Comparison of ENCODE assay signal across 18 cellular contexts in genomic region chr7:86708334-86708733, GRCh38.
DNase-seq lines count a peak whose midpoint lies in the region; ATAC-seq lines count a peak whose summit lies in the region.
"Had no signal": no experiment of that assay in that cellular context is flagged by ENCODE, and none has a peak within 500 bp of the region (broad histone marks: within the 10 kb centered on the region; RNA-seq: fewer than 3 reads in every experiment).

No MANE protein-coding gene starts in this region.

- no peaks in the 10 kb centered on the region for H3K4me1 Mint-ChIP-seq in stimulated activated memory B cell treated with anti-CD40 and anti-IgM and Interleukin-4, amounts not matched to agents 10 μg/mL and 1 μg/mL and 100 μg/mL, for 72 hours
- H3K4me1 Mint-ChIP-seq: activated CD8-positive, alpha-beta memory T cell treated with anti-CD3 and anti-CD28 coated beads, Interleukin-2, amount 10 ng/mL, durations not matched to agents 7 days and 5 days; immature natural killer cell had no signal

- H3K9me3 Mint-ChIP-seq in stimulated activated memory B cell treated with anti-CD40 and anti-IgM and Interleukin-4, amounts not matched to agents 10 μg/mL and 1 μg/mL and 100 μg/mL, for 72 hours = no peaks in the 10 kb centered on the region
- H3K9me3 Mint-ChIP-seq: T-helper 2 cell treated with Interferon-gamma antibody and Interleukin-4, amounts not matched to agents 5 μg/mL and 100 μg/mL, for 36 hours had no signal

- H3K27ac Mint-ChIP-seq in stimulated activated memory B cell treated with anti-CD40 and anti-IgM and Interleukin-4, amounts not matched to agents 10 μg/mL and 1 μg/mL and 100 μg/mL, for 72 hours = no peak overlapping the region
- H3K27ac Mint-ChIP-seq: activated CD8-positive, alpha-beta memory T cell treated with anti-CD3 and anti-CD28 coated beads, Interleukin-2, amount 10 ng/mL, durations not matched to agents 7 days and 5 days; immature natural killer cell; progenitor cell of endocrine pancreas; T-helper 2 cell treated with Interferon-gamma antibody and Interleukin-4, amounts not matched to agents 5 μg/mL and 100 μg/mL, for 36 hours had no signal

- in situ Hi-C loops in G401 (cut with HindIII; ENCODE audit: low sequenced_read_pairs) = no loop called here

- H3K4me3 Mint-ChIP-seq in stimulated activated memory B cell treated with anti-CD40 and anti-IgM and Interleukin-4, amounts not matched to agents 10 μg/mL and 1 μg/mL and 100 μg/mL, for 72 hours = no peak overlapping the region
- H3K4me3 Mint-ChIP-seq: activated CD8-positive, alpha-beta memory T cell treated with anti-CD3 and anti-CD28 coated beads, Interleukin-2, amount 10 ng/mL, durations not matched to agents 7 days and 5 days; immature natural killer cell; T-helper 2 cell treated with Interferon-gamma antibody and Interleukin-4, amounts not matched to agents 5 μg/mL and 100 μg/mL, for 36 hours had no signal

- no peak for ATAC-seq in HG02852 (IDR thresholded peaks at IDR 0.05; ENCODE audit: unreplicated experiment)
- no peak for ATAC-seq in stimulated activated memory B cell treated with anti-CD40 and anti-IgM and Interleukin-4, amounts not matched to agents 10 μg/mL and 1 μg/mL and 100 μg/mL, for 72 hours
- ATAC-seq: activated CD8-positive, alpha-beta memory T cell treated with anti-CD3 and anti-CD28 coated beads, Interleukin-2, amount 10 ng/mL, durations not matched to agents 7 days and 5 days; lower lobe of right lung had no signal

- H3K27me3 Mint-ChIP-seq in stimulated activated memory B cell treated with anti-CD40 and anti-IgM and Interleukin-4, amounts not matched to agents 10 μg/mL and 1 μg/mL and 100 μg/mL, for 72 hours = no peaks in the 10 kb centered on the region
- H3K27me3 Mint-ChIP-seq: activated CD8-positive, alpha-beta memory T cell treated with anti-CD3 and anti-CD28 coated beads, Interleukin-2, amount 10 ng/mL, durations not matched to agents 7 days and 5 days; progenitor cell of endocrine pancreas had no signal

- no peaks in the 10 kb centered on the region for H3K36me3 Mint-ChIP-seq in stimulated activated memory B cell treated with anti-CD40 and anti-IgM and Interleukin-4, amounts not matched to agents 10 μg/mL and 1 μg/mL and 100 μg/mL, for 72 hours
- H3K36me3 Mint-ChIP-seq: activated CD8-positive, alpha-beta memory T cell treated with anti-CD3 and anti-CD28 coated beads, Interleukin-2, amount 10 ng/mL, durations not matched to agents 7 days and 5 days; immature natural killer cell had no signal

- DNase-seq in G401 (ENCODE audit: low spot score) (peak; percentile 20), NCI-H1105 treated with DMSO at 0.1 percent for 48 hours (lab: John Stamatoyannopoulos, UW) (peak; percentile 88), cerebellum (ENCODE audit: low spot score) (peak; percentile 0), midbrain (lab: John Stamatoyannopoulos, UW) (peak; percentile 63), Kasumi-1 (lab: John Stamatoyannopoulos, UW) (no peak)
- no peak for DNase-seq in activated naive CD4-positive, alpha-beta T cell treated with Interleukin-2 at 50 U/mL for 16 hours
- DNase-seq: activated CD4-positive, CD25-positive, alpha-beta regulatory T cell treated with anti-CD3 and anti-CD28 coated beads, Interleukin-2, amount 50 U/mL, for 72 hours; activated CD8-positive, alpha-beta memory T cell treated with anti-CD3 and anti-CD28 coated beads, Interleukin-2, amount 10 ng/mL, durations not matched to agents 7 days and 5 days; activated effector memory CD4-positive, alpha-beta T cell treated with anti-CD3 and anti-CD28 coated beads, Interleukin-2, amount 50 U/mL, for 16 hours; AML-193; aorta; immature natural killer cell; lower lobe of right lung; NCI-H510A had no signal

Comparison
In these comparisons a context has a peak if more than half of its experiments do, and no peak if none do; other contexts are left out.
1. DNase-seq: peak in G401 (single experiment), NCI-H1105 treated with DMSO at 0.1 percent for 48 hours (single experiment), cerebellum (single experiment) and midbrain (single experiment); none in Kasumi-1 (0 of 2) and activated naive CD4-positive, alpha-beta T cell treated with Interleukin-2 at 50 U/mL for 16 hours (single experiment).